12 cellular contexts compared by ENCODE assay signal in genomic region chr7:28024786-28025334, GRCh38.
"Had no signal": no experiment of that assay in that cellular context is flagged by ENCODE, and none has a peak within 500 bp of the region (broad histone marks: within the 10 kb centered on the region; RNA-seq: fewer than 3 reads in every experiment).

No MANE protein-coding gene starts in this region.

- H3K9me3 ChIP-seq: heart right ventricle, tibial nerve had no signal

- ATAC-seq: activated CD8-positive, alpha-beta T cell treated with anti-CD3 and anti-CD28 coated beads, Interleukin-2, amount 10 ng/mL, durations not matched to agents 7 days and 5 days; stimulated activated memory B cell treated with anti-CD40 and anti-IgM and Interleukin-4, amounts not matched to agents 10 μg/mL and 1 μg/mL and 100 μg/mL, for 72 hours had no signal

- H3K79me2 ChIP-seq: parathyroid adenoma had no signal

- DNase-seq: activated CD4-positive, alpha-beta T cell treated with anti-CD3 and anti-CD28 coated beads for 48 hours; activated CD8-positive, alpha-beta memory T cell treated with anti-CD3 and anti-CD28 coated beads, Interleukin-2, amount 50 U/mL, for 48 hours; activated CD8-positive, alpha-beta T cell treated with anti-CD3 and anti-CD28 coated beads, Interleukin-2, amount 10 ng/mL, durations not matched to agents 7 days and 5 days; activated naive CD4-positive, alpha-beta T cell; aorta; effector CD8-positive, alpha-beta T cell; heart right ventricle had no signal

- H3K27ac ChIP-seq: heart right ventricle, parathyroid adenoma, tibial nerve had no signal

- H3K4me3 ChIP-seq: heart right ventricle, tibial nerve had no signal

- FAIRE-seq: colon, frontal cortex had no signal

- H3K36me3 ChIP-seq: heart right ventricle, tibial nerve had no signal

- H3K27me3 ChIP-seq: heart right ventricle, tibial nerve had no signal

- H2AFZ ChIP-seq: parathyroid adenoma had no signal

- H3K9ac ChIP-seq: parathyroid adenoma had no signal
